ENCODE assay signal across 8 cellular contexts in the genomic region with DNA sequence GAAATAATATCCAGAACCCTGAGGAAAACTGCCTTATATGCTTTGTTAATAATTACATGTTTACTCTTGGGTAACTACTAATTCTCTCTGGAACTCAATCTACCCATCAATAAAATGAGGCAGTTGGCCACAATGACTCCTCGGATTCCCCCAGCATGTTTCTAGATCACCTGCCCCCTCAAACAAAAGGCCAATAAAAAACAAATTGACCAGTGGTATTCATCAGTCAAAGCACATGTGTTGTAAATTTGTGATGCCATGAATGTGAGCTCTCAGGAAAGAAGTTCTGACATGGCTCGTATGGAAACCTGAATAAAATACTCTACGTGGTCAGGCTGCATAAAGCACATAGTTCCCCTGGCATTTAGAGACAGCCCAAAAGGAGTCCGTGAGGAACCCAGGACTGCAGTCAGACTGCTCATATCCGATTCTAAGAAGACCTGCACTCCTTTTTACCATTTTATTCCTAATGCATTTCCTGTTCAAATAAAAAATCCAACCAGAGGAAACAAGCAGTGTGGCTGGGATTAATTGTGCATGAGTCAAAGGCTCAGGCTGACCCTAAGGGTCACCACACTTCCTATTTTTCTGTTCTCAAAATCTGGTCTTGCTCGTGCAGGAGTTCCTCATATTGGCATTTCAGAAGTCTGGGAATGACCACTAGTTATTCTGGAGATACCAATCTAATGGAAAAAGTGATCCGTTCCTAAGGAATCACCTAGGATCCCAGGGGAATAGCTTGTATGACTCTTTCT.
DNase-seq lines count a peak whose midpoint lies in the region; ATAC-seq, FAIRE-seq and TF ChIP-seq lines count a peak whose summit lies in the region.
"Not testable (repeated sequence)": the region's sequence is repeated elsewhere in the genome, so short reads cannot be mapped to it uniquely, and the experiment has no call there.

No MANE protein-coding gene starts in this region.

- 0 out of 2 replicates have a peak overlapping the region, but pooled peaks have one; percentile 12 for H3K27ac ChIP-seq in SJSA1
- peak overlapping the region in 3 of 10 donors; percentile 30 to 46 (median 31) for H3K27ac ChIP-seq in heart right ventricle
- peak overlapping the region; percentile 42 to 43 for H3K27ac ChIP-seq in uterus

- H3K4me3 ChIP-seq in SJSA1, heart right ventricle, uterus: not testable (repeated sequence)

- not testable (repeated sequence) for DNase-seq in D721Med (ENCODE audit: insufficient read length, low spot score); SJSA1 (ENCODE audit: low read depth in 1 of 2, low spot score in 2 of 2); heart right ventricle; mesothelial cell of epicardium (ENCODE audit: low spot score in 2 of 2, unreplicated experiment in 2 of 2); sciatic nerve (ENCODE audit: low spot score); uterus
- DNase-seq in HT1080 (ENCODE audit: low read depth) (peak; percentile 53), dermis blood vessel endothelial cell (peak; percentile 45)

- not testable (repeated sequence) for H3K27me3 ChIP-seq in SJSA1 (replicated peaks); heart right ventricle; uterus

- TF ChIP-seq CTCF in D721Med (IDR thresholded peaks at IDR 0.05; ENCODE audit: insufficient read depth, missing control alignments); heart right ventricle (IDR thresholded peaks at IDR 0.05); mesothelial cell of epicardium (IDR thresholded peaks at IDR 0.05; ENCODE audit: unreplicated experiment); uterus (IDR thresholded peaks at IDR 0.05): not testable (repeated sequence)

- TF ChIP-seq POLR2A in uterus (IDR thresholded peaks at IDR 0.05): not testable (repeated sequence)

- FAIRE-seq in D721Med (lab: Jason Lieb, UNC): peak; percentile 35

- peaks cover 26% of the 10 kb centered on the region for H3K4me1 ChIP-seq in SJSA1 (replicated peaks)
- H3K4me1 ChIP-seq in heart right ventricle: peaks cover 0 to 44% (median 15%) of the 10 kb centered on the region in 9 donors
- peaks cover 7 to 12% of the 10 kb centered on the region in 2 donors for H3K4me1 ChIP-seq in uterus

- peaks cover 19% of the 10 kb centered on the region for H3K36me3 ChIP-seq in SJSA1
- H3K36me3 ChIP-seq in heart right ventricle, uterus: not testable (repeated sequence)

- ATAC-seq in heart right ventricle (peak; percentile 53 to 81 (median 78)), sciatic nerve (peak; percentile 82)

- H3K27me3 Mint-ChIP-seq in mesothelial cell of epicardium (ENCODE audit: low read depth): not testable (repeated sequence)

- not testable (repeated sequence) for H3K9me3 ChIP-seq in SJSA1 (replicated peaks); heart right ventricle; uterus

- peaks cover 48% of the 10 kb centered on the region for H3K4me1 Mint-ChIP-seq in mesothelial cell of epicardium

- H3K36me3 Mint-ChIP-seq in mesothelial cell of epicardium: not testable (repeated sequence)

- H3K27ac Mint-ChIP-seq in mesothelial cell of epicardium: peak overlapping the region; percentile 70

- WGBS in heart right ventricle, 2 donors: 52 to 66% methylated on average over 4 of the region's 7 CpGs

- intact Hi-C loops in heart right ventricle (cut with DNase I); sciatic nerve (cut with DNase I); uterus (cut with DNase I; ENCODE audit: low total_unique reads): not testable (repeated sequence)

- not testable (repeated sequence) for H3K4me3 Mint-ChIP-seq in mesothelial cell of epicardium

- not testable (repeated sequence) for H3K9me3 Mint-ChIP-seq in mesothelial cell of epicardium
